14 cellular contexts compared by ENCODE assay signal in genomic region chr14:68687746-68688145, GRCh38.
DNase-seq lines count a peak whose midpoint lies in the region; ATAC-seq and TF ChIP-seq lines count a peak whose summit lies in the region.
"Had no signal": no experiment of that assay in that cellular context is flagged by ENCODE, and none has a peak within 500 bp of the region (broad histone marks: within the 10 kb centered on the region; RNA-seq: fewer than 3 reads in every experiment).

No MANE protein-coding gene starts in this region.

- H3K4me1 Mint-ChIP-seq in MCF 10A (ENCODE audit: insufficient read depth, unreplicated experiment) (peaks cover 52% of the 10 kb centered on the region), T-helper 17 cell (peaks cover 46% of the 10 kb centered on the region)

- H3K27me3 ChIP-seq in breast epithelium (no peaks in the 10 kb centered on the region), uterus (no peaks in the 10 kb centered on the region)

- peak overlapping the region; percentile 96 for H3K27ac Mint-ChIP-seq in MCF 10A (ENCODE audit: low read depth, unreplicated experiment)
- H3K27ac Mint-ChIP-seq in T-helper 17 cell = peak overlapping the region; percentile 100
- H3K27ac Mint-ChIP-seq: activated CD8-positive, alpha-beta memory T cell treated with anti-CD3 and anti-CD28 coated beads, Interleukin-2, amount 10 ng/mL, durations not matched to agents 7 days and 5 days; stimulated activated effector memory CD8-positive, alpha-beta T cell treated with anti-CD3 and anti-CD28 coated beads, Interleukin-12 subunit alpha, Interleukin-12 subunit beta, amount 100 ng/mL, for 72 hours had no signal

- CTCF ChIA-PET in MCF 10A (lab: Yijun Ruan, JAX) = interaction anchor here (0.5 to 1.1 kb wide), 5 partner anchors 10 to 696 kb away, joined by 3 to 6 read pairs (median 3); no protein-coding TSS in a partner anchor

- peaks cover 9% of the 10 kb centered on the region for H3K36me3 Mint-ChIP-seq in MCF 10A (ENCODE audit: insufficient read depth, unreplicated experiment)
- H3K36me3 Mint-ChIP-seq in T-helper 17 cell (ENCODE audit: low read depth) = no peaks in the 10 kb centered on the region
- H3K36me3 Mint-ChIP-seq: activated CD8-positive, alpha-beta memory T cell treated with anti-CD3 and anti-CD28 coated beads, Interleukin-2, amount 10 ng/mL, durations not matched to agents 7 days and 5 days had no signal

- H3K27me3 Mint-ChIP-seq in MCF 10A (ENCODE audit: insufficient read depth, unreplicated experiment) (no peaks in the 10 kb centered on the region), T-helper 17 cell (no peaks in the 10 kb centered on the region)
- H3K27me3 Mint-ChIP-seq: activated CD8-positive, alpha-beta memory T cell treated with anti-CD3 and anti-CD28 coated beads, Interleukin-2, amount 10 ng/mL, durations not matched to agents 7 days and 5 days had no signal

- H3K27ac ChIP-seq in breast epithelium = no peak overlapping the region
- H3K27ac ChIP-seq in uterus = peak overlapping the region in 1 of 2 donors; percentile 75

- no peaks in the 10 kb centered on the region for H3K9me3 Mint-ChIP-seq in MCF 10A (ENCODE audit: unreplicated experiment)
- H3K9me3 Mint-ChIP-seq: stimulated activated effector memory CD8-positive, alpha-beta T cell treated with anti-CD3 and anti-CD28 coated beads, Interleukin-12 subunit alpha, Interleukin-12 subunit beta, amount 100 ng/mL, for 72 hours had no signal

- DNase-seq in MCF 10A (ENCODE audit: unreplicated experiment) (peak; percentile 93), breast epithelium (ENCODE audit: low spot score in 2 of 2) (no peak), T-helper 17 cell (no peak), hepatic stellate cell (ENCODE audit: low spot score) (peak; percentile 92), uterus (peak; percentile 13), SIG-M5 treated with dmso at 0.1 percent for 504 hours (lab: John Stamatoyannopoulos, UW; ENCODE audit: unreplicated experiment) (no peak), NCI-H446 treated with DMSO at 0.1 percent for 48 hours (lab: John Stamatoyannopoulos, UW) (no peak)
- DNase-seq: activated CD8-positive, alpha-beta memory T cell treated with anti-CD3 and anti-CD28 coated beads, Interleukin-2, amount 10 ng/mL, durations not matched to agents 7 days and 5 days; dorsolateral prefrontal cortex; NCI-H146; right cardiac atrium; SHP77 treated with DMSO at 0.1 percent for 48 hours had no signal

- no peak for ATAC-seq in T-helper 17 cell
- no peak for ATAC-seq in HG02938 (IDR thresholded peaks at IDR 0.05; ENCODE audit: unreplicated experiment)
- ATAC-seq: activated CD8-positive, alpha-beta memory T cell treated with anti-CD3 and anti-CD28 coated beads, Interleukin-2, amount 10 ng/mL, durations not matched to agents 7 days and 5 days; right cardiac atrium; stimulated activated effector memory CD8-positive, alpha-beta T cell treated with anti-CD3 and anti-CD28 coated beads, Interleukin-12 subunit alpha, Interleukin-12 subunit beta, amount 100 ng/mL, for 72 hours had no signal

- POLR2A ChIA-PET in MCF 10A (lab: Yijun Ruan, JAX) = interaction anchor here (0.6 to 8.5 kb wide), 15 partner anchors 10 to 223 kb away, joined by 3 to 229 read pairs (median 4); partner anchors contain the start of gene ZFP36L1

- intact Hi-C loops in MCF 10A (cut with micrococcal nuclease) (loop anchor here (2.0 to 10.0 kb wide), 3 partner anchors 97 to 283 kb away; no protein-coding TSS in a partner anchor), breast epithelium (cut with DNase I; ENCODE audit: low total_unique reads) (no loop called here), uterus (cut with DNase I; ENCODE audit: low total_unique reads) (no loop called here)

- TF ChIP-seq POLR2A in breast epithelium (IDR thresholded peaks at IDR 0.05) (no peak), uterus (IDR thresholded peaks at IDR 0.05) (no peak)

- H3K4me1 ChIP-seq in breast epithelium (peaks cover 0 to 8% of the 10 kb centered on the region in 2 donors), uterus (peaks cover 0 to 16% of the 10 kb centered on the region in 2 donors)

- H3K4me3 Mint-ChIP-seq in MCF 10A (ENCODE audit: unreplicated experiment) (peak overlapping the region; percentile 41), T-helper 17 cell (no peak overlapping the region)
- H3K4me3 Mint-ChIP-seq: activated CD8-positive, alpha-beta memory T cell treated with anti-CD3 and anti-CD28 coated beads, Interleukin-2, amount 10 ng/mL, durations not matched to agents 7 days and 5 days; stimulated activated effector memory CD8-positive, alpha-beta T cell treated with anti-CD3 and anti-CD28 coated beads, Interleukin-12 subunit alpha, Interleukin-12 subunit beta, amount 100 ng/mL, for 72 hours had no signal

- no TSS peak for BruUV-seq in MCF 10A (replicated peaks; lab: Mats Ljungman, UMichigan)

- H3K9me3 ChIP-seq in breast epithelium = no peaks in the 10 kb centered on the region
- H3K9me3 ChIP-seq in T-helper 17 cell (ENCODE audit: control insufficient read depth, low read length, poor library complexity, severe bottlenecking) = no peaks in the 10 kb centered on the region
- no peaks in the 10 kb centered on the region for H3K9me3 ChIP-seq in uterus

- TF ChIP-seq CTCF in MCF 10A (IDR thresholded peaks at IDR 0.05; ENCODE audit: unreplicated experiment) (no peak), breast epithelium (IDR thresholded peaks at IDR 0.05) (no peak), uterus (IDR thresholded peaks at IDR 0.05) (no peak)

- H3K36me3 ChIP-seq in breast epithelium (no peaks in the 10 kb centered on the region), uterus (no peaks in the 10 kb centered on the region)

- no peak overlapping the region for H3K4me3 ChIP-seq in breast epithelium
- no peak overlapping the region for H3K4me3 ChIP-seq in uterus
- H3K4me3 ChIP-seq: dorsolateral prefrontal cortex had no signal

Comparison
In these comparisons a context has a peak if more than half of its experiments do, and no peak if none do; other contexts are left out.
1. DNase-seq: peak in MCF 10A (single experiment), hepatic stellate cell (single experiment) and uterus (2 of 2); none in breast epithelium (0 of 2), T-helper 17 cell (0 of 3), SIG-M5 treated with dmso at 0.1 percent for 504 hours (single experiment) and NCI-H446 treated with DMSO at 0.1 percent for 48 hours (single experiment).